20 cellular contexts compared by ENCODE assay signal in the genomic region with DNA sequence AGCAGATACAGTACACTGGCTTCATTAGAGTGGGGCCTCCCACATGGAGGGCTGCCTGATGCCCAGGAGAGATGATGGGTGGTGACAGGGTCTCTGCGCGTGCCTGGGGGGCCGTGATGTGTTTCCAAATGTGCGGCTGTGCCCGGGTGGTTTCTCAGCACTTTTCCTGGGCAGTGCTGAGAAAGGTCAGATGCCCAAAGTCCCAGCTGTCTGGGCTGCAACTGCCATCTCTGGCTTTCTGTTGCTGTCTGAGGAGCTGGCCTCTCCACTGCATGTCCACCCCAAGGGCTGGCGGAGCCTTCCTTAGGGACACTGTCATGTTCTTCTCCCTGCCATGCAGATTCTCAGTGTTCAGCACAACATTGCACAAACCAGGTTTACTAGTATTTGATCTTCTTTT.
DNase-seq lines count a peak whose midpoint lies in the region; ATAC-seq, FAIRE-seq and TF ChIP-seq lines count a peak whose summit lies in the region.
"Had no signal": no experiment of that assay in that cellular context is flagged by ENCODE, and none has a peak within 500 bp of the region (broad histone marks: within the 10 kb centered on the region; RNA-seq: fewer than 3 reads in every experiment).

No MANE protein-coding gene starts in this region.

- H3K23ac ChIP-seq in H1 (ENCODE audit: insufficient read length) = no peak overlapping the region

- no peak overlapping the region for H3K4me2 ChIP-seq in H1 (ENCODE audit: insufficient read depth in 1 of 2, low read depth in 2 of 2, low read length in 2 of 2)
- H3K4me2 ChIP-seq: BLaER1 had no signal

- CTCF ChIA-PET in H1 (lab: Charles Lee; ENCODE audit: partially characterized antibody) = no interaction called here

- H2BK15ac ChIP-seq in H1 (ENCODE audit: low read length) = no peak overlapping the region

- TF ChIP-seq RAD21 in H1 (IDR thresholded peaks at IDR 0.05 in 1 of 2, conservative IDR thresholded peaks at IDR 0.05 in 1 of 2; ENCODE audit: low read depth in 2 of 2, low read length in 2 of 2) = no peak

- no peak overlapping the region for H3K9ac ChIP-seq in H1 (replicated peaks in 1 of 4; ENCODE audit: extremely low read depth in 1 of 4, low read depth in 3 of 4, low read length in 3 of 4)
- H3K9ac ChIP-seq: BLaER1 had no signal

- H4K5ac ChIP-seq in H1 (ENCODE audit: insufficient read length, low read depth, low read length) = no peak overlapping the region

- no peak for TF ChIP-seq POLR2A in H1 (IDR thresholded peaks at IDR 0.05; ENCODE audit: control extremely low read depth in 1 of 2, low read depth in 2 of 2, low read length in 2 of 2)

- no peaks in the 10 kb centered on the region for H3K79me2 ChIP-seq in H1 (ENCODE audit: control insufficient read depth in 1 of 2, insufficient read depth in 2 of 2, low read length in 2 of 2)

- H3K9me3 ChIP-seq in T-helper 17 cell (ENCODE audit: control insufficient read depth, low read length, poor library complexity, severe bottlenecking) (no peaks in the 10 kb centered on the region), H1 (ENCODE audit: insufficient read depth in 2 of 2, low read depth in 1 of 2, low read length in 1 of 2) (no peaks in the 10 kb centered on the region)
- H3K9me3 ChIP-seq: BLaER1, Caco-2 had no signal

- no peaks in the 10 kb centered on the region for H3K4me1 Mint-ChIP-seq in T-helper 17 cell
- H3K4me1 Mint-ChIP-seq in neural crest cell = peaks cover 14% of the 10 kb centered on the region
- H3K4me1 Mint-ChIP-seq in effector memory CD8-positive, alpha-beta T cell (ENCODE audit: low read depth in 2 of 2) = peaks cover under 1 to 1% of the 10 kb centered on the region in 2 donors
- H3K4me1 Mint-ChIP-seq: B cell; CD4-positive, CD25-positive, alpha-beta regulatory T cell had no signal

- no peak overlapping the region for H4K91ac ChIP-seq in H1 (replicated peaks; ENCODE audit: insufficient read length, low read length)

- ATAC-seq in T-helper 17 cell = no peak
- no peak for ATAC-seq in effector memory CD8-positive, alpha-beta T cell (replicated peaks)
- ATAC-seq: CD8-positive, alpha-beta T cell had no signal

- H3K27me3 Mint-ChIP-seq in T-helper 17 cell (no peaks in the 10 kb centered on the region), neural crest cell (ENCODE audit: low read depth) (no peaks in the 10 kb centered on the region)
- H3K27me3 Mint-ChIP-seq in effector memory CD8-positive, alpha-beta T cell = no peaks in the 10 kb centered on the region
- H3K27me3 Mint-ChIP-seq: B cell; CD4-positive, CD25-positive, alpha-beta regulatory T cell had no signal

- no peak overlapping the region for H3K18ac ChIP-seq in H1 (ENCODE audit: extremely low read depth, low read length)

- peaks cover 0 to 3% of the 10 kb centered on the region in 2 experiments for H4K20me1 ChIP-seq in H1 (replicated peaks in 1 of 2; ENCODE audit: control insufficient read depth in 1 of 2, insufficient read depth in 2 of 2, low read length in 2 of 2)
- H4K20me1 ChIP-seq: BLaER1 had no signal

- no peak overlapping the region for H3K4me3 ChIP-seq in H1 (ENCODE audit: extremely low read depth in 1 of 4, insufficient read depth in 2 of 4, low read depth in 3 of 4, low read length in 4 of 4)
- H3K4me3 ChIP-seq: BLaER1 had no signal

- no peak for FAIRE-seq in H1 (lab: Jason Lieb, UNC)
- FAIRE-seq: G401.6, GM12892 had no signal

- no peak overlapping the region for H3K14ac ChIP-seq in H1 (ENCODE audit: insufficient read length)

- H3K36me3 ChIP-seq in H1 (ENCODE audit: control insufficient read depth in 2 of 4, insufficient read depth in 4 of 4, low read length in 3 of 4) = no peaks in the 10 kb centered on the region; a peak in 2 of 8 replicates

- peak overlapping the region; percentile 32 for H3K4ac ChIP-seq in H1 (replicated peaks; ENCODE audit: insufficient read length, low read depth, low read length)

- H3K23me2 ChIP-seq in H1 (ENCODE audit: low read depth, low read length) = no peaks in the 10 kb centered on the region

- no peak overlapping the region for H2BK5ac ChIP-seq in H1 (ENCODE audit: low read depth, low read length)

- H3K27ac Mint-ChIP-seq in T-helper 17 cell (peak overlapping the region; percentile 66), neural crest cell (ENCODE audit: unreplicated experiment) (peak overlapping the region; percentile 39)
- no peak overlapping the region for H3K27ac Mint-ChIP-seq in effector memory CD8-positive, alpha-beta T cell
- H3K27ac Mint-ChIP-seq: B cell; CD8-positive, alpha-beta T cell had no signal

- WGBS in H1 (ENCODE audit: extremely low coverage in 1 of 2, insufficient coverage in 1 of 2, insufficient read length in 1 of 2, insufficient replicate concordance in 2 of 2, low coverage in 1 of 2, low lambda C conversion rate in 2 of 2, missing lambda C conversion rate in 1 of 2), 2 experiments = 98% methylated on average over 6 of the region's 6 CpGs; no CpG with 5 or more reads in 1 of the 2 experiments

- H3K56ac ChIP-seq in H1 (replicated peaks; ENCODE audit: insufficient read length, low read depth, low read length) = no peak overlapping the region

- no peak overlapping the region for H2BK20ac ChIP-seq in H1 (ENCODE audit: low read length)

- no peak overlapping the region for H3K27ac ChIP-seq in H1 (ENCODE audit: low read depth, low read length)
- H3K27ac ChIP-seq: BLaER1, C4-2B had no signal

- H2BK120ac ChIP-seq in H1 (replicated peaks; ENCODE audit: low read depth, low read length) = no peak overlapping the region

- H2BK12ac ChIP-seq in H1 (ENCODE audit: low read depth, low read length) = no peak overlapping the region

- no peaks in the 10 kb centered on the region for H3K27me3 ChIP-seq in H1 (replicated peaks in 1 of 4; ENCODE audit: control insufficient read depth in 3 of 4, extremely low read depth in 1 of 4, insufficient read depth in 3 of 4, low read length in 3 of 4)
- H3K27me3 ChIP-seq: BLaER1 had no signal

- H3K4me1 ChIP-seq in H1 (replicated peaks in 1 of 4; ENCODE audit: control insufficient read depth in 3 of 4, insufficient read depth in 4 of 4, low read length in 3 of 4) = no peaks in the 10 kb centered on the region
- H3K4me1 ChIP-seq: BLaER1, Caco-2 had no signal

- POLR2A ChIA-PET in H1 (lab: Charles Lee; ENCODE audit: partially characterized antibody) = no interaction called here

- TF ChIP-seq EP300 in H1 (IDR thresholded peaks at IDR 0.05; ENCODE audit: borderline replicate concordance in 1 of 2, low read depth in 2 of 2, low read length in 2 of 2) = no peak

- no peak for TF ChIP-seq CTCF in H1 (IDR thresholded peaks at IDR 0.05; ENCODE audit: control extremely low read depth in 1 of 3, insufficient read depth in 1 of 3, low read depth in 1 of 3, low read length in 3 of 3)
- no peak for TF ChIP-seq CTCF in neural crest cell (conservative IDR thresholded peaks at IDR 0.05)

- H2AFZ ChIP-seq in H1 (ENCODE audit: low read length) = no peak overlapping the region

- H2AK5ac ChIP-seq in H1 (ENCODE audit: low read depth, low read length) = no peak overlapping the region

- H3K4me3 Mint-ChIP-seq in T-helper 17 cell (no peak overlapping the region), neural crest cell (no peak overlapping the region)
- no peak overlapping the region for H3K4me3 Mint-ChIP-seq in effector memory CD8-positive, alpha-beta T cell
- H3K4me3 Mint-ChIP-seq: B cell; CD4-positive, CD25-positive, alpha-beta regulatory T cell; CD8-positive, alpha-beta T cell had no signal

- no peaks in the 10 kb centered on the region for H3K79me1 ChIP-seq in H1 (ENCODE audit: low read depth, low read length)

- H3K36me3 Mint-ChIP-seq in T-helper 17 cell (ENCODE audit: low read depth) = peaks cover 7% of the 10 kb centered on the region
- peaks cover 11% of the 10 kb centered on the region for H3K36me3 Mint-ChIP-seq in neural crest cell (ENCODE audit: low read depth)
- H3K36me3 Mint-ChIP-seq in effector memory CD8-positive, alpha-beta T cell (ENCODE audit: insufficient read depth) = peaks cover 36% of the 10 kb centered on the region

- no peaks in the 10 kb centered on the region for H3K9me3 Mint-ChIP-seq in neural crest cell
- peaks cover 0 to under 1% of the 10 kb centered on the region in 2 donors for H3K9me3 Mint-ChIP-seq in effector memory CD8-positive, alpha-beta T cell

- H4K8ac ChIP-seq in H1 (ENCODE audit: extremely low read depth, insufficient read depth, low read length) = no peak overlapping the region

- DNase-seq in T-helper 17 cell (no peak), H1 (ENCODE audit: low read depth in 1 of 2, low spot score in 2 of 2) (no peak), neural crest cell (ENCODE audit: low read depth, low spot score) (no peak), ureter (ENCODE audit: low spot score) (peak; percentile 17), HT-29 (ENCODE audit: low spot score) (no peak)
- DNase-seq in effector memory CD8-positive, alpha-beta T cell = no peak
- no peak for DNase-seq in activated CD4-positive, CD25-positive, alpha-beta regulatory T cell (lab: John Stamatoyannopoulos, UW)
- DNase-seq: 8988T; Caco-2; CD4-positive, CD25-positive, alpha-beta regulatory T cell; CD8-positive, alpha-beta T cell; DMS153; DND-41; GOT3; HCEC 1CT had no signal

TF ChIP-seq in H1, 55 proteins besides CTCF, POLR2A, EP300 and RAD21 (continues in another document):
- TF ChIP-seq PHF8 (conservative IDR thresholded peaks at IDR 0.05; ENCODE audit: low read depth, low read length) (no peak), ZNF274 (IDR thresholded peaks at IDR 0.05; ENCODE audit: borderline replicate concordance, extremely low read depth, low read length) (no peak), MAFK (IDR thresholded peaks at IDR 0.05; ENCODE audit: low read depth, low read length) (no peak), NANOG (IDR thresholded peaks at IDR 0.05; ENCODE audit: insufficient read depth, low read depth, low read length, poor library complexity, severe bottlenecking) (no peak), CHD1 (IDR thresholded peaks at IDR 0.05; ENCODE audit: low read depth, low read length) (no peak)

Comparison
In these comparisons a context has a peak if more than half of its experiments do, and no peak if none do; other contexts are left out.
1. H3K27ac Mint-ChIP-seq: peak in T-helper 17 cell (single experiment) and neural crest cell (single experiment); none in effector memory CD8-positive, alpha-beta T cell (0 of 2).